In the genomic region with DNA sequence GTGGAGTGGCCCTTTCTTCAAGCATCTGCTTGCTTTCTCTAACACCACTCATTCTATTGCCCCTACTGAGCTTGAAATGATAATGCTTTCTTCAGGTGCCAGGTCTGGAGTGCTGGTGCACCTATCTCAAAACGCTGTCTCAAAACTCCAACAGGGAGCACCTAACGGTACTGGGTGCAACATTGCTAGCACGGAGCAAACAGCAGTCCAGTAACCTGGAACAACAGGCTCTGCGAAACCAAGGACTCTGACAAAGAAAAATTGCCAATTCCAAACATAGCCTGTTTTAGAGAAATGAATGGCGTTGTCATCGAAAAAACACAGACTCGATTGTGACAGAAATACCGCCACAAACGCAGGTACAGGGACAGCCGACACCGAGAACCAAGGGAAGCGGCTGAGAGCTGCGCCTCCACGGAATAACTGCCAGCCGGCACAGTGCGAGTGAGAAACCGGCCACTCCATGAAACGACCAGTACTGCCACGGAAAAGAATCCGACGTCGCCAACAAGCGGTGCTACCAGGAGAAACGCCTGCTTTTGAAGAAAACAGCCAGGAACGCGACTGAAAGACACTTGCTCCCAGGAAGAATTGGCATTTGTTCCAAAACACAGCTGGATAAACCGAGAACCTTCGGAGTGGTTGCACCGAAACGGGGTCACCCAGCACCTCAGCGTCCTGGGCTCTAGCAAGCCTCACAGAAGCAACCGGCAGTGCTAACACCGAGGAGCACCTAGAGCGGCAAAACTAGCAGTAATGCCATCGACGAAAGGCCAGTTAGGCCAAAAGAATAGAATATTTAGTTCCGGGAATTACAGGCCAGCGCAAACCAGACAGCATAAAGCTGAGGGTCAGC, we compare ENCODE assay signal across 2 cellular contexts.
TF ChIP-seq lines count a peak whose summit lies in the region.

No MANE protein-coding gene starts in this region.

TF ChIP-seq in SK-N-SH, 30 proteins besides CTCF, POLR2A, EP300 and RAD21 (continued from another document):
- TF ChIP-seq TCF12 (IDR thresholded peaks at IDR 0.05) = no peak
- no peak for TF ChIP-seq JUND (IDR thresholded peaks at IDR 0.05)
TF ChIP-seq in SK-N-SH: peak in this region for 0.

TF ChIP-seq in SK-N-SH treated with all-trans-retinoic acid at 6 μM for 48 hours, 23 proteins besides CTCF, POLR2A, EP300 and RAD21 (continued from another document):
- TF ChIP-seq TSHZ2 (CRISPR knock-in tag; IDR thresholded peaks at IDR 0.05) = no peak
- TF ChIP-seq, protein P1, sequence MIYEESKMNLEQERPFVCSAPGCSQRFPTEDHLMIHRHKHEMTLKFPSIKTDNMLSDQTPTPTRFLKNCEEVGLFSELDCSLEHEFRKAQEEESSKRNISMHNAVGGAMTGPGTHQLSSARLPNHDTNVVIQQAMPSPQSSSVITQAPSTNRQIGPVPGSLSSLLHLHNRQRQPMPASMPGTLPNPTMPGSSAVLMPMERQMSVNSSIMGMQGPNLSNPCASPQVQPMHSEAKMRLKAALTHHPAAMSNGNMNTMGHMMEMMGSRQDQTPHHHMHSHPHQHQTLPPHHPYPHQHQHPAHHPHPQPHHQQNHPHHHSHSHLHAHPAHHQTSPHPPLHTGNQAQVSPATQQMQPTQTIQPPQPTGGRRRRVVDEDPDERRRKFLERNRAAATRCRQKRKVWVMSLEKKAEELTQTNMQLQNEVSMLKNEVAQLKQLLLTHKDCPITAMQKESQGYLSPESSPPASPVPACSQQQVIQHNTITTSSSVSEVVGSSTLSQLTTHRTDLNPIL (CRISPR knock-in tag; IDR thresholded peaks at IDR 0.05; ENCODE audit: low read depth) = no peak
- TF ChIP-seq RARB (CRISPR knock-in tag; IDR thresholded peaks at IDR 0.05) = no peak
- TF ChIP-seq PPARA (CRISPR knock-in tag; IDR thresholded peaks at IDR 0.05; ENCODE audit: borderline replicate concordance) = no peak
- no peak for TF ChIP-seq OSR1 (CRISPR knock-in tag; IDR thresholded peaks at IDR 0.05)
- TF ChIP-seq ISL1 (CRISPR knock-in tag; IDR thresholded peaks at IDR 0.05) = no peak
- TF ChIP-seq TOX (CRISPR knock-in tag; IDR thresholded peaks at IDR 0.05; ENCODE audit: borderline replicate concordance) = no peak
- TF ChIP-seq, protein P2, sequence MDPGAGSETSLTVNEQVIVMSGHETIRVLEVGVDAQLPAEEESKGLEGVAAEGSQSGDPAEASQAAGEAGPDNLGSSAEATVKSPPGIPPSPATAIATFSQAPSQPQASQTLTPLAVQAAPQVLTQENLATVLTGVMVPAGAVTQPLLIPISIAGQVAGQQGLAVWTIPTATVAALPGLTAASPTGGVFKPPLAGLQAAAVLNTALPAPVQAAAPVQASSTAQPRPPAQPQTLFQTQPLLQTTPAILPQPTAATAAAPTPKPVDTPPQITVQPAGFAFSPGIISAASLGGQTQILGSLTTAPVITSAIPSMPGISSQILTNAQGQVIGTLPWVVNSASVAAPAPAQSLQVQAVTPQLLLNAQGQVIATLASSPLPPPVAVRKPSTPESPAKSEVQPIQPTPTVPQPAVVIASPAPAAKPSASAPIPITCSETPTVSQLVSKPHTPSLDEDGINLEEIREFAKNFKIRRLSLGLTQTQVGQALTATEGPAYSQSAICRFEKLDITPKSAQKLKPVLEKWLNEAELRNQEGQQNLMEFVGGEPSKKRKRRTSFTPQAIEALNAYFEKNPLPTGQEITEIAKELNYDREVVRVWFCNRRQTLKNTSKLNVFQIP (CRISPR knock-in tag; IDR thresholded peaks at IDR 0.05; ENCODE audit: borderline replicate concordance, low read depth) = no peak
- TF ChIP-seq ZNF70 (CRISPR knock-in tag; IDR thresholded peaks at IDR 0.05) = no peak
- TF ChIP-seq ZNF565 (CRISPR knock-in tag; conservative IDR thresholded peaks at IDR 0.05; ENCODE audit: low read depth) = no peak
- no peak for TF ChIP-seq ARNTL (CRISPR knock-in tag; IDR thresholded peaks at IDR 0.05; ENCODE audit: borderline replicate concordance, low read depth)
- no peak for TF ChIP-seq GLIS3 (CRISPR knock-in tag; IDR thresholded peaks at IDR 0.05)
TF ChIP-seq in SK-N-SH treated with all-trans-retinoic acid at 6 μM for 48 hours: peak in this region for 0.
